ENCODE assay signal across 8 cellular contexts in genomic region chr19:2270157-2270571, GRCh38. TPM values are rescaled to one million over a fixed set of nuclear protein-coding genes. Genes with fewer than 3 reads are reported as not detected.
DNase-seq lines count a peak whose midpoint lies in the region; ATAC-seq and TF ChIP-seq lines count a peak whose summit lies in the region.
"Had no signal": no experiment of that assay in that cellular context is flagged by ENCODE, and none has a peak within 500 bp of the region (broad histone marks: within the 10 kb centered on the region; RNA-seq: fewer than 3 reads in every experiment).

No MANE protein-coding gene starts in this region.

- peak overlapping the region; percentile 81 for H3K27ac Mint-ChIP-seq in activated T-cell treated with anti-CD3 and anti-CD28 coated beads, Interleukin-2, amount 50 U/mL, for 72 hours

- no peaks in the 10 kb centered on the region for H3K27me3 ChIP-seq in foreskin keratinocyte

- H3K36me3 Mint-ChIP-seq in activated T-cell treated with anti-CD3 and anti-CD28 coated beads, Interleukin-2, amount 50 U/mL, for 72 hours (ENCODE audit: insufficient read depth in 2 of 2), result peaks cover 16 to 17% of the 10 kb centered on the region in 2 donors

- H3K4me1 Mint-ChIP-seq in activated T-cell treated with anti-CD3 and anti-CD28 coated beads, Interleukin-2, amount 50 U/mL, for 72 hours (ENCODE audit: low read depth), result peaks cover 47% of the 10 kb centered on the region

- intact Hi-C loops in posterior vena cava (cut with DNase I), result no loop called here

- POLR2A ChIA-PET in GM10248 (lab: Yijun Ruan, JAX), result interaction anchor here (0.7 to 3.4 kb wide), 7 partner anchors 10 to 206 kb away, joined by 3 to 17 read pairs (median 5); partner anchors contain the start of genes GADD45B and JSRP1

- peak overlapping the region; percentile 90 for H3K27ac ChIP-seq in foreskin keratinocyte

- no peak for DNase-seq in Jurkat, Clone E6-1 (ENCODE audit: low read depth, low spot score)
- DNase-seq in activated T-cell treated with anti-CD3 and anti-CD28 coated beads, Interleukin-2, amount 50 U/mL, for 72 hours, result peak in 1 of 2 donors; percentile 43
- DNase-seq in foreskin keratinocyte (no peak), posterior vena cava (ENCODE audit: low spot score) (peak; percentile 92), GM10248 (ENCODE audit: extremely low spot score) (no peak), NOMO-1 treated with DMSO at 0.1 percent for 48 hours (lab: John Stamatoyannopoulos, UW; ENCODE audit: unreplicated experiment) (no peak)

- TF ChIP-seq CTCF in foreskin keratinocyte (conservative IDR thresholded peaks at IDR 0.05), result no peak
- TF ChIP-seq CTCF in GM10248 (IDR thresholded peaks at IDR 0.05; ENCODE audit: control extremely low read depth, extremely low read depth, low read depth, missing control alignments), result no peak

- peak overlapping the region; percentile 88 to 96 for H3K4me3 Mint-ChIP-seq in activated T-cell treated with anti-CD3 and anti-CD28 coated beads, Interleukin-2, amount 50 U/mL, for 72 hours

- H3K4me3 ChIP-seq in Jurkat, Clone E6-1 (ENCODE audit: low read length), result peak overlapping the region; percentile 91

- H3K4me1 ChIP-seq in foreskin keratinocyte, result no peaks in the 10 kb centered on the region

- H3K27me3 Mint-ChIP-seq in activated T-cell treated with anti-CD3 and anti-CD28 coated beads, Interleukin-2, amount 50 U/mL, for 72 hours (ENCODE audit: low read depth), result no peaks in the 10 kb centered on the region

- no peak for ATAC-seq in activated T-cell treated with anti-CD3 and anti-CD28 coated beads, Interleukin-2, amount 50 U/mL, for 72 hours (replicated peaks in 1 of 2)
- ATAC-seq in foreskin keratinocyte (no peak), GM19455 (IDR thresholded peaks at IDR 0.05; ENCODE audit: unreplicated experiment) (no peak)

- CTCF ChIA-PET in GM10248 (lab: Yijun Ruan, JAX), result interaction anchor here (1.5 kb wide), 1 partner anchor 97 kb away, joined by 4 read pairs; no protein-coding TSS in a partner anchor

- H3K9me3 Mint-ChIP-seq in activated T-cell treated with anti-CD3 and anti-CD28 coated beads, Interleukin-2, amount 50 U/mL, for 72 hours, result no peaks in the 10 kb centered on the region

RNA-seq across cellular contexts. Expression of gene PEAK3, which starts 11.8 kb away (rescaled TPM):
- polyA plus RNA-seq in Jurkat, Clone E6-1 (2012; ENCODE audit: insufficient read depth, insufficient read length), result not detected
- total RNA-seq in activated T-cell treated with anti-CD3 and anti-CD28 coated beads, Interleukin-2, amount 50 U/mL, for 72 hours, result under 1 TPM in 1 of 2 donors, not detected in 1; 0.09 TPM
- total RNA-seq in foreskin keratinocyte, result not detected in 2 replicates
- not detected in 2 replicates for polyA plus RNA-seq in foreskin keratinocyte
- 1 to 10 TPM in 1 of 2 donors, under 1 TPM in 1; 0.90 to 2.0 TPM for total RNA-seq in posterior vena cava

RNA-seq across cellular contexts. Expression of gene JSRP1, which starts 13.9 kb away (rescaled TPM):
- not detected for polyA plus RNA-seq in Jurkat, Clone E6-1 (2012; ENCODE audit: insufficient read depth, insufficient read length)
- 1 to 10 TPM in 1 of 2 donors, under 1 TPM in 1; 0.72 to 1.6 TPM for total RNA-seq in activated T-cell treated with anti-CD3 and anti-CD28 coated beads, Interleukin-2, amount 50 U/mL, for 72 hours
- total RNA-seq in foreskin keratinocyte (0.17 TPM in 1 of 2 replicates, not detected in the other), posterior vena cava (not detected)
- polyA plus RNA-seq in foreskin keratinocyte, result 0.17 and 0.22 TPM in 2 replicates
- total RNA-seq: subcutaneous adipose tissue had no signal

RNA-seq across cellular contexts. Expression of gene AMH, which starts 21.0 kb away (rescaled TPM):
- polyA plus RNA-seq in Jurkat, Clone E6-1 (2012; ENCODE audit: insufficient read depth, insufficient read length), result 17.0 TPM
- 1 to 10 TPM; 4.6 to 10.0 TPM for total RNA-seq in activated T-cell treated with anti-CD3 and anti-CD28 coated beads, Interleukin-2, amount 50 U/mL, for 72 hours
- 0.39 and 0.78 TPM in 2 replicates for total RNA-seq in foreskin keratinocyte
- 0.17 and 0.64 TPM in 2 replicates for polyA plus RNA-seq in foreskin keratinocyte
- 1 to 10 TPM in 1 of 2 donors, under 1 TPM in 1; 0.46 to 1.1 TPM for total RNA-seq in posterior vena cava

RNA-seq across cellular contexts. Expression of gene SF3A2, which starts 33.5 kb away (rescaled TPM):
- 178 TPM for polyA plus RNA-seq in Jurkat, Clone E6-1 (2012; ENCODE audit: insufficient read depth, insufficient read length)
- total RNA-seq in activated T-cell treated with anti-CD3 and anti-CD28 coated beads, Interleukin-2, amount 50 U/mL, for 72 hours, result 100 to 1,000 TPM; 146 to 147 TPM
- total RNA-seq in foreskin keratinocyte (33.8 and 34.2 TPM in 2 replicates), posterior vena cava (10 to 100 TPM; 35.0 to 36.6 TPM)
- polyA plus RNA-seq in foreskin keratinocyte, result 69.8 and 76.2 TPM in 2 replicates

RNA-seq across cellular contexts. Expression of gene PLEKHJ1, which starts 34.0 kb away (rescaled TPM):
- 91.2 TPM for polyA plus RNA-seq in Jurkat, Clone E6-1 (2012; ENCODE audit: insufficient read depth, insufficient read length)
- 10 to 100 TPM; 67.4 to 92.7 TPM for total RNA-seq in activated T-cell treated with anti-CD3 and anti-CD28 coated beads, Interleukin-2, amount 50 U/mL, for 72 hours
- 55.8 and 58.3 TPM in 2 replicates for total RNA-seq in foreskin keratinocyte
- 81.0 and 84.9 TPM in 2 replicates for polyA plus RNA-seq in foreskin keratinocyte
- total RNA-seq in posterior vena cava, result 10 to 100 TPM; 24.3 to 27.6 TPM
